Comparison of ENCODE assay signal across 8 cellular contexts in genomic region chr3:197599089-197599765, GRCh38. TPM values are rescaled to one million over a fixed set of nuclear protein-coding genes. Genes with fewer than 3 reads are reported as not detected.
DNase-seq lines count a peak whose midpoint lies in the region; TF ChIP-seq lines count a peak whose summit lies in the region.

No MANE protein-coding gene starts in this region.

- no peak overlapping the region for H3K4me3 ChIP-seq in SJSA1
- peak overlapping the region; percentile 17 for H3K4me3 ChIP-seq in astrocyte of the spinal cord (ENCODE audit: low read depth, low read length)
- no peak overlapping the region for H3K4me3 ChIP-seq in iPS DF 6.9 (ENCODE audit: low read length)

- H3K27ac ChIP-seq in SJSA1 (no peak overlapping the region), iPS DF 6.9 (ENCODE audit: low read length) (no peak overlapping the region)

- H3K9ac ChIP-seq in ES-I3 (ENCODE audit: low read depth, low read length): peak overlapping the region; percentile 23; the same call in 1 of the 2 replicates

- peaks cover 3% of the 10 kb centered on the region; the same call in 1 of the 2 replicates for H3K4me1 ChIP-seq in ES-I3 (ENCODE audit: insufficient read depth, low read length)
- peaks cover 11% of the 10 kb centered on the region for H3K4me1 ChIP-seq in SJSA1 (replicated peaks)
- H3K4me1 ChIP-seq in iPS DF 6.9 (ENCODE audit: control insufficient read depth, insufficient read depth, low read length): no peaks in the 10 kb centered on the region

- peaks cover 16% of the 10 kb centered on the region for H3K4me1 Mint-ChIP-seq in HFFc6 (ENCODE audit: low read depth)

- no CpG with 5 or more reads among the region's 22 CpGs for WGBS in iPS DF 6.9 (ENCODE audit: insufficient coverage, insufficient read length)

- no peaks in the 10 kb centered on the region for H3K36me3 ChIP-seq in ES-I3 (ENCODE audit: insufficient read depth, low read length)
- H3K36me3 ChIP-seq in SJSA1: no peaks in the 10 kb centered on the region
- no peaks in the 10 kb centered on the region for H3K36me3 ChIP-seq in iPS DF 6.9 (ENCODE audit: control insufficient read depth, insufficient read depth, low read length)

- DNase-seq in HFFc6 (peak; percentile 75), SJSA1 (ENCODE audit: low read depth in 1 of 2, low spot score in 2 of 2) (peak; percentile 73 to 78), astrocyte of the spinal cord (ENCODE audit: low read depth, low spot score) (peak; percentile 83), iPS DF 6.9 (ENCODE audit: low read depth, low spot score) (peak; percentile 68), hippocampal formation (lab: John Stamatoyannopoulos, UW) (no peak)
- peak; percentile 52 to 69 for DNase-seq in stimulated activated CD4-positive, alpha-beta T cell treated with anti-CD3 and anti-CD28 coated beads, Interleukin-12 subunit alpha, Interleukin-12 subunit beta, amount 100 ng/mL, for 24 hours (ENCODE audit: low read depth in 2 of 2)
- DNase-seq in NK-92 treated with Interleukin-12 subunit alpha and Interleukin-12 subunit beta, amount 100 ng/mL, for 24 hours (lab: John Stamatoyannopoulos, UW): no peak

- H3K27me3 Mint-ChIP-seq in HFFc6 (ENCODE audit: insufficient read depth): peaks cover 22% of the 10 kb centered on the region

- H3K9me3 Mint-ChIP-seq in HFFc6: no peaks in the 10 kb centered on the region

- peak; percentile 96 for TF ChIP-seq CTCF in HFFc6 (IDR thresholded peaks at IDR 0.05)
- peak; percentile 86 for TF ChIP-seq CTCF in astrocyte of the spinal cord (IDR thresholded peaks at IDR 0.05; ENCODE audit: low read depth, low read length)

- H3K27me3 ChIP-seq in SJSA1 (replicated peaks): peaks cover 6% of the 10 kb centered on the region; the same call in 1 of the 2 replicates
- H3K27me3 ChIP-seq in iPS DF 6.9 (ENCODE audit: control insufficient read depth, insufficient read depth, low read length): no peaks in the 10 kb centered on the region

- H3K27ac Mint-ChIP-seq in HFFc6: peak overlapping the region; percentile 58; the same call in 1 of the 2 replicates

- peaks cover 11% of the 10 kb centered on the region; the same call in 1 of the 2 replicates for H3K36me3 Mint-ChIP-seq in HFFc6 (ENCODE audit: low read depth)

- H3K9me3 ChIP-seq in ES-I3 (ENCODE audit: control insufficient read depth, insufficient read depth, low read length): no peaks in the 10 kb centered on the region
- no peaks in the 10 kb centered on the region for H3K9me3 ChIP-seq in SJSA1 (replicated peaks)
- H3K9me3 ChIP-seq in iPS DF 6.9 (ENCODE audit: control insufficient read depth, insufficient read depth, low read length): no peaks in the 10 kb centered on the region

- peak overlapping the region; percentile 83 for H3K4me3 Mint-ChIP-seq in HFFc6

- in situ Hi-C loops in astrocyte of the spinal cord (cut with HindIII; ENCODE audit: low sequenced_read_pairs): no loop called here

RNA-seq across cellular contexts. Expression of gene BDH1, which starts 43.5 kb away (rescaled TPM):
- 1 to 10 TPM in 5 of 6 experiments, under 1 TPM in 1; 0.87 to 1.5 (median 1.2) TPM for total RNA-seq in HFFc6 (2021; fragmentation: NEBNext Ultra II Directional; extraction: Animal tissue kit (Norgen Biotek cat#: 25700))
- 7.9 and 20.0 TPM in 2 replicates for total RNA-seq in SJSA1 (2014; rRNA removed; shearing (Covaris generic))

Comparison
In these comparisons a context has a peak if more than half of its experiments do, and no peak if none do; other contexts are left out.
1. DNase-seq: peak in HFFc6 (single experiment), SJSA1 (2 of 2), astrocyte of the spinal cord (single experiment), iPS DF 6.9 (single experiment) and stimulated activated CD4-positive, alpha-beta T cell treated with anti-CD3 and anti-CD28 coated beads, Interleukin-12 subunit alpha, Interleukin-12 subunit beta, amount 100 ng/mL, for 24 hours (2 of 2); none in hippocampal formation (0 of 2) and NK-92 treated with Interleukin-12 subunit alpha and Interleukin-12 subunit beta, amount 100 ng/mL, for 24 hours (single experiment).